ENCODE assay signal across 8 cellular contexts in the genomic region with DNA sequence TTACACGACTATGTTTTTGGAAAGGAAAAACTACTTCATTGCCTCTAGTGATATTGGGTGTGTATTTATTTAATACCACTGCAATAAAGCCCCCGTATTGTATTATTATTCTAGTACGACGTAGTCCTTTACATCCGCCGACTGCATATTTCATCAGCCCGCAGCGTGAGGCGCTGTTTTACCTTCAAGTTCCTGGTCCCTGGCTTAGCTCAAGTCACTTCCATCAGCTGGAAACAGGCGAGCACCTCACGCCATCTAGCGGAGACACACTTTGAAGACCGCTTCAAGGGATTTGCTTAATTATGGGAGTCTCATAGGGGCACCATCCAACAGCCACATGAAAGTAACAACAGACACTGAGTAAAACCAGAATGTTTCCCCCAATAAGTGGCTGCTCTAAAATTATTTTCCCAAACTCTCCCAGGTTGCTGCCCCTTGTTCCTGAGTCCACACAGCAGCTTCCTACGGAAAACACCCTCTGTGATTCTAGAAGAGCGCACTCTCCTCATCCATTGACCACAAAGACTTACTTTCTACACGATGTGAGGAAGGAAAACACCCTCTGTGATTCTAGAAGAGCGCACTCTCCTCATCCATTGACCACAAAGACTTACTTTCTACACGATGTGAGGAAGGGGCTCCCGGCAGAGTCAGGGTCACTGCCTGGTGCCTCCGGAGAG. TPM values are rescaled to one million over a fixed set of nuclear protein-coding genes. Genes with fewer than 3 reads are reported as not detected.
A peak's percentile ranks its signal among the peaks of the same experiment; 100 is the strongest.
DNase-seq lines count a peak whose midpoint lies in the region; ATAC-seq, FAIRE-seq and TF ChIP-seq lines count a peak whose summit lies in the region.

No MANE protein-coding gene starts in this region.

- H3K27me3 ChIP-seq in right cardiac atrium (ENCODE audit: control insufficient read depth, insufficient read depth) (no peaks in the 10 kb centered on the region), gastrocnemius medialis (no peaks in the 10 kb centered on the region)

- TF ChIP-seq POLR2A in gastrocnemius medialis (IDR thresholded peaks at IDR 0.05) = no peak

- H3K27ac ChIP-seq in right cardiac atrium (ENCODE audit: low read length) (no peak overlapping the region), gastrocnemius medialis (no peak overlapping the region)

- DNase-seq in NCI-H1930 (lab: John Stamatoyannopoulos, UW) = peak; percentile 45 to 51
- DNase-seq in T-helper 22 cell (ENCODE audit: low read depth) = peak; percentile 25
- peak in 54 of 56 donors; percentile 3 to 94 (median 64) for DNase-seq in amygdala (lab: John Stamatoyannopoulos, UW)
- DNase-seq in right cardiac atrium = peak; percentile 79 to 89 (median 83)
- DNase-seq in gastrocnemius medialis = peak; percentile 50 to 66

- peak; percentile 59 to 77 (median 74) for TF ChIP-seq CTCF in gastrocnemius medialis (IDR thresholded peaks at IDR 0.05 in 4 of 5, conservative IDR thresholded peaks at IDR 0.05 in 1 of 5)

- H3K4me3 ChIP-seq in right cardiac atrium (ENCODE audit: low read length) (no peak overlapping the region), gastrocnemius medialis (no peak overlapping the region)

- FAIRE-seq in A204.1 (lab: Jason Lieb, UNC) = peak; percentile 46

- in situ Hi-C loops in gastrocnemius medialis (cut with MboI; ENCODE audit: low sequenced_read_pairs in 4 of 4) = loop anchor here in 3 of 4 donors (5.0 kb wide), 1 partner anchor 165 kb away; no protein-coding TSS in a partner anchor

- WGBS in right cardiac atrium = 23% methylated on average over 20 of the region's 20 CpGs

- H3K36me3 ChIP-seq in gastrocnemius medialis = no peaks in the 10 kb centered on the region

- H3K9me3 ChIP-seq in right cardiac atrium (ENCODE audit: control insufficient read depth, low read length) (no peaks in the 10 kb centered on the region), gastrocnemius medialis (no peaks in the 10 kb centered on the region)

- intact Hi-C loops in right cardiac atrium (cut with DNase I) = loop anchor here in 3 of 4 donors (2.0 to 5.0 kb wide), 3 partner anchors 160 to 163 kb away; no protein-coding TSS in a partner anchor
- intact Hi-C loops in gastrocnemius medialis (cut with DNase I; ENCODE audit: low total_unique reads) = loop anchor here (1.0 kb wide), 1 partner anchor 162 kb away; no protein-coding TSS in a partner anchor

- no peaks in the 10 kb centered on the region for H3K4me1 ChIP-seq in right cardiac atrium (ENCODE audit: control insufficient read depth, insufficient read depth, low read length)
- H3K4me1 ChIP-seq in gastrocnemius medialis = no peaks in the 10 kb centered on the region

- ATAC-seq in GM18508 (IDR thresholded peaks at IDR 0.05; ENCODE audit: insufficient read depth, unreplicated experiment) = peak; percentile 89
- peak; percentile 83 for ATAC-seq in HG02970 (IDR thresholded peaks at IDR 0.05; ENCODE audit: low FRiP score, unreplicated experiment)
- peak; percentile 84 to 90 for ATAC-seq in right cardiac atrium
- ATAC-seq in gastrocnemius medialis = peak; percentile 74 to 81

RNA-seq across cellular contexts. Expression of gene ITIH2, which starts 15.7 kb away (rescaled TPM):
- total RNA-seq in right cardiac atrium (not detected), gastrocnemius medialis (1 to 10 TPM in 1 of 4 donors, under 1 TPM in 1, not detected in 2; 0.55 to 1.4 TPM)
- polyA plus RNA-seq in right cardiac atrium = not detected

RNA-seq across cellular contexts. Expression of gene ITIH5, which starts 20.6 kb away (rescaled TPM):
- total RNA-seq in right cardiac atrium (1 to 10 TPM; 1.4 to 5.7 (median 3.5) TPM), gastrocnemius medialis (10 to 100 TPM in 1 of 4 donors, 1 to 10 TPM in 3; 3.9 to 14.0 (median 6.9) TPM)
- polyA plus RNA-seq in right cardiac atrium = 2.5 TPM

Comparison
In these comparisons a context has a peak if more than half of its experiments do, and no peak if none do; other contexts are left out.
1. DNase-seq: peak in every context shown above with its lines; median percentile 83 in right cardiac atrium; 64 in amygdala; 58 in gastrocnemius medialis; 48 in NCI-H1930; 25 in T-helper 22 cell.